ENCODE assay signal across 8 cellular contexts in the genomic region with DNA sequence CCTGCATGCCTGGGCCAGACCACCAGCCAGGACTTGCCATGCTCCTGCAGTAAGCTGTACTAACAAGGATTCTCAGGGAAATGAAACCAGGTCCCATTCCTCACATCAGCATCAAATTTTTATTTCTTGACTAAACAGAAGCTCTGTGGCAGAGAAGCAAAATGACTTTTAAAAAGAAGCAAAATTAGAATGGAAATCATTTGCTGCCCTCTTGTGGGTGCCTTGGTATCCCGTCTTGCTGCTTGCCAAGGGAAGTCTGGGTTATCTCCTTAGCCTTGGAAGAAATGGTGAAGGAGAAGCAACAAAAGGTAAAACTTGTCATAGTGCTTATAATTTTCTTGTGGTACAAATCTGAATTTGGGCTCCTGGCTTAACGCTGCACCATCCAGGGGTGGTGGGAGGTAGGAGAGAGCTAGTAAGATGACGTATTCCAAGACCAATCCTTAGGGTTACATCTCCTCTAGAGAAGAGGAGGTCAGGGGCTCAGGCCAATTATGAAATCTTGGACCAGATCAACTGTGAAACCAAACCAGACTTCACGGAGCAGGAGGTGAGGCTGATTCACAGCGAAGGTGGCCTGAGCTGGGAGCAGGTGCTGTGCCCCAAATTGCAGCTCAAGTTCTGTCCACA.
DNase-seq lines count a peak whose midpoint lies in the region; ATAC-seq and TF ChIP-seq lines count a peak whose summit lies in the region.

No MANE protein-coding gene starts in this region.

- H3K27ac ChIP-seq in esophagus muscularis mucosa (replicated peaks in 1 of 4) = no peak overlapping the region

- H3K4me3 ChIP-seq in esophagus muscularis mucosa = no peak overlapping the region

- WGBS in esophagus muscularis mucosa = 46% methylated on average over 5 of the region's 5 CpGs

- no peaks in the 10 kb centered on the region for H3K4me1 ChIP-seq in esophagus muscularis mucosa

- TF ChIP-seq EP300 in Ishikawa (IDR thresholded peaks at IDR 0.05; ENCODE audit: borderline replicate concordance) (no peak), esophagus muscularis mucosa (IDR thresholded peaks at IDR 0.05) (no peak)

- no peaks in the 10 kb centered on the region for H3K36me3 ChIP-seq in esophagus muscularis mucosa

- H3K27me3 ChIP-seq in esophagus muscularis mucosa = peaks cover 0 to 3% (median 0%) of the 10 kb centered on the region in 4 donors

- H3K9me3 ChIP-seq in esophagus muscularis mucosa = no peaks in the 10 kb centered on the region

- no peak for TF ChIP-seq CTCF in esophagus muscularis mucosa (IDR thresholded peaks at IDR 0.05)

- TF ChIP-seq POLR2A in esophagus muscularis mucosa (IDR thresholded peaks at IDR 0.05; ENCODE audit: low read depth) = no peak

- intact Hi-C loops in esophagus muscularis mucosa (cut with DNase I) = no loop called here

- no peak for ATAC-seq in GM19328 (IDR thresholded peaks at IDR 0.05; ENCODE audit: unreplicated experiment)

- TF ChIP-seq RAD21 in Ishikawa (IDR thresholded peaks at IDR 0.05; ENCODE audit: low read depth) = peak; percentile 80

- DNase-seq in NCI-H1694 (lab: John Stamatoyannopoulos, UW) (peak; percentile 4), NCI-H1694 treated with DMSO at 0.1 percent for 48 hours (lab: John Stamatoyannopoulos, UW) (no peak), SW480 (ENCODE audit: low spot score) (peak; percentile 42), kidney glomerular epithelial cell (lab: John Stamatoyannopoulos, UW) (peak; percentile 31), T-helper 1 cell (no peak), esophagus muscularis mucosa (ENCODE audit: extremely low spot score) (no peak)

TF ChIP-seq in Ishikawa, 13 proteins besides CTCF, POLR2A, EP300 and RAD21:
- TF ChIP-seq TEAD4 (IDR thresholded peaks at IDR 0.05) = no peak
TF ChIP-seq in Ishikawa: peak in this region for 0.

Comparison
In these comparisons a context has a peak if more than half of its experiments do, and no peak if none do; other contexts are left out.
1. DNase-seq: peak in NCI-H1694 (single experiment), SW480 (single experiment) and kidney glomerular epithelial cell (single experiment); none in NCI-H1694 treated with DMSO at 0.1 percent for 48 hours (single experiment), T-helper 1 cell (0 of 5) and esophagus muscularis mucosa (single experiment).